11 cellular contexts compared by ENCODE assay signal in the genomic region with DNA sequence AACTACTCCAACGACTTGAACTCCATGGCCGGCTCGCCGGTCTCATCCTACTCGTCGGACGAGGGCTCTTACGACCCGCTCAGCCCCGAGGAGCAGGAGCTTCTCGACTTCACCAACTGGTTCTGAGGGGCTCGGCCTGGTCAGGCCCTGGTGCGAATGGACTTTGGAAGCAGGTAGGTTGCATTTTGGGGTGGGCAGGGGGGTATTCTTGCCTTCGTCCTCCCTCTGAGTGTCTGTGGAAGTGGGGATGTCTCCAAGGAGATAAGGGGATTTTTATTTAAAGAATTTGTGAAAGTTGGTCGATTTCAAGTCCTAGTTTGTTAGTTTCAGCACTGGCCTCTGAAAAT. TPM values are rescaled to one million over a fixed set of nuclear protein-coding genes. Genes with fewer than 3 reads are reported as not detected.
DNase-seq lines count a peak whose midpoint lies in the region; ATAC-seq and TF ChIP-seq lines count a peak whose summit lies in the region.
"Had no signal": no experiment of that assay in that cellular context is flagged by ENCODE, and none has a peak within 500 bp of the region (broad histone marks: within the 10 kb centered on the region; RNA-seq: fewer than 3 reads in every experiment).

No MANE protein-coding gene starts in this region.

- no peak for TF ChIP-seq CTCF in cardiac muscle cell (IDR thresholded peaks at IDR 0.05; ENCODE audit: low read depth, low read length)
- TF ChIP-seq CTCF in right atrium auricular region (IDR thresholded peaks at IDR 0.05): no peak
- no peak for TF ChIP-seq CTCF in thoracic aorta (IDR thresholded peaks at IDR 0.05)

- H3K9me3 ChIP-seq in cardiac muscle cell (ENCODE audit: low read depth) (peaks cover 3% of the 10 kb centered on the region), right atrium auricular region (peaks cover 0 to 10% of the 10 kb centered on the region in 2 donors), thoracic aorta (no peaks in the 10 kb centered on the region)

- H3K27me3 ChIP-seq in cardiac muscle cell: peaks cover 100% of the 10 kb centered on the region
- peaks cover 11 to 38% of the 10 kb centered on the region in 2 donors for H3K27me3 ChIP-seq in right atrium auricular region
- no peaks in the 10 kb centered on the region for H3K27me3 ChIP-seq in thoracic aorta (replicated peaks; ENCODE audit: insufficient read depth)

- peaks cover 36% of the 10 kb centered on the region for H3K4me1 Mint-ChIP-seq in activated naive CD8-positive, alpha-beta T cell (ENCODE audit: low read depth)
- H3K4me1 Mint-ChIP-seq in memory B cell: peaks cover 18% of the 10 kb centered on the region

- H3K4me1 ChIP-seq in cardiac muscle cell (ENCODE audit: low read depth) (peaks cover 5% of the 10 kb centered on the region), right atrium auricular region (peaks cover 0 to 41% of the 10 kb centered on the region in 2 donors), thoracic aorta (ENCODE audit: control insufficient read depth in 1 of 2, low read depth in 2 of 2) (peaks cover 5 to 20% of the 10 kb centered on the region in 2 donors)

- ATAC-seq in memory B cell (ENCODE audit: low read depth): no peak
- ATAC-seq in thoracic aorta (ENCODE audit: insufficient number of reproducible peaks, low FRiP score, low read depth): no peak
- ATAC-seq in GM19452 (IDR thresholded peaks at IDR 0.05; ENCODE audit: unreplicated experiment): no peak

- no peak overlapping the region for H3K27ac ChIP-seq in cardiac muscle cell
- H3K27ac ChIP-seq in right atrium auricular region: no peak overlapping the region
- H3K27ac ChIP-seq in thoracic aorta: no peak overlapping the region

- H3K4me3 ChIP-seq in cardiac muscle cell: peak overlapping the region; percentile 36
- H3K4me3 ChIP-seq in right atrium auricular region: peak overlapping the region in 1 of 2 donors; percentile 41
- peak overlapping the region; percentile 66 for H3K4me3 ChIP-seq in thoracic aorta

- no peak overlapping the region for H3K27ac Mint-ChIP-seq in activated naive CD8-positive, alpha-beta T cell
- no peak overlapping the region for H3K27ac Mint-ChIP-seq in memory B cell
- H3K27ac Mint-ChIP-seq: CD4-positive, CD25-positive, alpha-beta regulatory T cell had no signal

- peaks cover 1% of the 10 kb centered on the region for H3K9me3 Mint-ChIP-seq in activated naive CD8-positive, alpha-beta T cell (ENCODE audit: low read depth)
- H3K9me3 Mint-ChIP-seq in memory B cell: peaks cover 6% of the 10 kb centered on the region

- DNase-seq in cardiac muscle cell (ENCODE audit: low read depth in 1 of 2, low spot score in 1 of 2): no peak
- no peak for DNase-seq in right atrium auricular region (ENCODE audit: low spot score)
- DNase-seq in memory B cell (ENCODE audit: low spot score in 2 of 2): no peak
- no peak for DNase-seq in thoracic aorta (ENCODE audit: low spot score)
- no peak for DNase-seq in stimulated activated CD8-positive, alpha-beta memory T cell treated with anti-CD3 and anti-CD28 coated beads, Interleukin-4, amount 100 ng/mL, for 48 hours
- DNase-seq in NCI-H2196 (lab: John Stamatoyannopoulos, UW; ENCODE audit: unreplicated experiment): no peak
- DNase-seq: NCI-H510A had no signal

- H3K36me3 Mint-ChIP-seq in activated naive CD8-positive, alpha-beta T cell: peaks cover 3% of the 10 kb centered on the region
- H3K36me3 Mint-ChIP-seq in memory B cell: peaks cover 2% of the 10 kb centered on the region

- peaks cover 74% of the 10 kb centered on the region for H3K27me3 Mint-ChIP-seq in activated naive CD8-positive, alpha-beta T cell
- H3K27me3 Mint-ChIP-seq in memory B cell: peaks cover 48% of the 10 kb centered on the region

- H3K36me3 ChIP-seq in cardiac muscle cell: no peaks in the 10 kb centered on the region
- no peaks in the 10 kb centered on the region for H3K36me3 ChIP-seq in right atrium auricular region
- no peaks in the 10 kb centered on the region for H3K36me3 ChIP-seq in thoracic aorta

- peak overlapping the region; percentile 54 for H3K4me3 Mint-ChIP-seq in activated naive CD8-positive, alpha-beta T cell
- peak overlapping the region; percentile 62 for H3K4me3 Mint-ChIP-seq in memory B cell

RNA-seq across cellular contexts. Expression of a gene that starts 1.3 kb away (rescaled TPM):
- total RNA-seq in cardiac muscle cell: not detected in 2 replicates
- not detected in 2 replicates for polyA plus RNA-seq in cardiac muscle cell
- total RNA-seq in right atrium auricular region: not detected
- total RNA-seq in thoracic aorta: not detected
- total RNA-seq: CD4-positive, CD25-positive, alpha-beta regulatory T cell; T-helper 2 cell treated with Interferon-gamma antibody and Interleukin-4, amounts not matched to agents 100 ng/mL and 5 ng/mL, for 36 hours had no signal
- polyA plus RNA-seq: CD4-positive, CD25-positive, alpha-beta regulatory T cell had no signal

RNA-seq across cellular contexts. Expression of a gene that starts 41.8 kb away (rescaled TPM):
- total RNA-seq in cardiac muscle cell: 0.18 TPM in 1 of 2 replicates, not detected in the other
- polyA plus RNA-seq in cardiac muscle cell: not detected in 2 replicates
- total RNA-seq in right atrium auricular region: not detected
- not detected for total RNA-seq in thoracic aorta
- total RNA-seq: CD4-positive, CD25-positive, alpha-beta regulatory T cell; T-helper 2 cell treated with Interferon-gamma antibody and Interleukin-4, amounts not matched to agents 100 ng/mL and 5 ng/mL, for 36 hours had no signal
- polyA plus RNA-seq: CD4-positive, CD25-positive, alpha-beta regulatory T cell had no signal
